25 cellular contexts compared by ENCODE assay signal in genomic region chr16:4926928-4927327, GRCh38. TPM values are rescaled to one million over a fixed set of nuclear protein-coding genes. Genes with fewer than 3 reads are reported as not detected.
"Had no signal": no experiment of that assay in that cellular context is flagged by ENCODE, and none has a peak within 500 bp of the region (broad histone marks: within the 10 kb centered on the region; RNA-seq: fewer than 3 reads in every experiment).

No MANE protein-coding gene starts in this region.

- H3K4me3 Mint-ChIP-seq: immature natural killer cell; naive thymus-derived CD8-positive, alpha-beta T cell; nephron progenitor cell; stimulated activated memory B cell treated with anti-CD40 and anti-IgM and Interleukin-4, amounts not matched to agents 10 μg/mL and 1 μg/mL and 100 μg/mL, for 72 hours had no signal

- DNase-seq: cortex of kidney; effector CD4-positive, alpha-beta T cell; hypothalamus; immature natural killer cell; islet precursor cell; kidney glomerular epithelial cell; left colon; left ventricle myocardium superior; lower lobe of right lung; naive thymus-derived CD8-positive, alpha-beta T cell; nephron progenitor cell; nucleus accumbens; ovary; posterior cingulate gyrus; psoas muscle; spleen; stimulated activated CD4-positive, alpha-beta T cell treated with anti-CD3 and anti-CD28 coated beads, Interleukin-4, amount 100 ng/mL, for 4 hours; stimulated activated naive CD8-positive, alpha-beta T cell treated with anti-CD3 and anti-CD28 coated beads, Interleukin-15, Interleukin-2, amounts not matched to agents 100 U/mL and 50 U/mL, for 24 hours; substantia nigra; testis; tibial artery; upper lobe of left lung had no signal

- H3K9me3 ChIP-seq: ovary, testis had no signal

- H3K27ac ChIP-seq: lower lobe of right lung, ovary, psoas muscle, spleen, testis, tibial artery, upper lobe of left lung had no signal

- H3K4me1 Mint-ChIP-seq: immature natural killer cell; stimulated activated memory B cell treated with anti-CD40 and anti-IgM and Interleukin-4, amounts not matched to agents 10 μg/mL and 1 μg/mL and 100 μg/mL, for 72 hours had no signal

- H3K27me3 ChIP-seq: ovary, testis, upper lobe of left lung had no signal

- H3K36me3 ChIP-seq: lower lobe of right lung, ovary, spleen had no signal

- H3K4me1 ChIP-seq: psoas muscle, spleen, testis had no signal

- H3K27ac Mint-ChIP-seq: immature natural killer cell; naive thymus-derived CD8-positive, alpha-beta T cell; nephron progenitor cell; stimulated activated memory B cell treated with anti-CD40 and anti-IgM and Interleukin-4, amounts not matched to agents 10 μg/mL and 1 μg/mL and 100 μg/mL, for 72 hours had no signal

- ATAC-seq: left colon; left ventricle myocardium superior; lower lobe of right lung; naive thymus-derived CD8-positive, alpha-beta T cell; psoas muscle; right cardiac atrium; stimulated activated memory B cell treated with anti-CD40 and anti-IgM and Interleukin-4, amounts not matched to agents 10 μg/mL and 1 μg/mL and 100 μg/mL, for 72 hours; stimulated activated naive CD8-positive, alpha-beta T cell treated with anti-CD3 and anti-CD28 coated beads, Interleukin-15, Interleukin-2, amounts not matched to agents 100 U/mL and 50 U/mL, for 24 hours had no signal

- H3K4me3 ChIP-seq: lower lobe of right lung, ovary, psoas muscle, skin epidermis, spleen, testis, tibial artery, upper lobe of left lung had no signal

RNA-seq across cellular contexts. Expression of gene PPL, which starts 10.0 kb away (rescaled TPM):
- total RNA-seq: naive thymus-derived CD8-positive, alpha-beta T cell had no signal

RNA-seq across cellular contexts. Expression of gene SEC14L5, which starts 31.2 kb away (rescaled TPM):
- total RNA-seq: naive thymus-derived CD8-positive, alpha-beta T cell had no signal
- polyA plus RNA-seq: immature natural killer cell; naive thymus-derived CD8-positive, alpha-beta T cell had no signal
